In the genomic region with DNA sequence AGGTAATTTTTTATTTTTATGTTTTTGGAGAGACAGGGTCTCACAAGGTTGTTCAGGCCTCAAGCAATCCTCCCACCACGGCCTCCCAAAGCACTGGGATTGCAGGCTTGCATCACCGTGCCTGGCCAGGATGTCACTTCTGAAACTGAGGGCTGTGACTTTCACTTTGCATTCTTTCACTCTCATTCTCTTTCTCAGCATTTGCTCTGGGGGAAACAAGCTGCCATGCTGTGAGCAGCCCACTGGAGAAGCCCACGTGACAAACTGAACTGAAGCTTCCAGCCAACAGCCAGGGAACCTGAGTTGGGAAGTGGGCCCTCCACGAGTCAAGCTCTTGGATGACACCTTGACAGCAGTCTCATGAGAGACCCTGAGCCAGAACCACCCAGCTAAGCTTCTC, we compare ENCODE assay signal across 11 cellular contexts.
"Had no signal": no experiment of that assay in that cellular context is flagged by ENCODE, and none has a peak within 500 bp of the region (broad histone marks: within the 10 kb centered on the region; RNA-seq: fewer than 3 reads in every experiment).

No MANE protein-coding gene starts in this region.

- ATAC-seq: gastrocnemius medialis, heart right ventricle, left cardiac atrium, pancreas had no signal

- H3K27ac Mint-ChIP-seq: activated T-cell treated with anti-CD3 and anti-CD28 coated beads, Interleukin-2, amount 50 U/mL, for 24 hours had no signal

- H3K9me3 Mint-ChIP-seq: activated T-cell treated with anti-CD3 and anti-CD28 coated beads, Interleukin-2, amount 50 U/mL, for 24 hours; neural crest cell had no signal

- H3K4me3 Mint-ChIP-seq: activated T-cell treated with anti-CD3 and anti-CD28 coated beads, Interleukin-2, amount 50 U/mL, for 24 hours; neural crest cell had no signal

- FAIRE-seq: pancreas had no signal

- DNase-seq: activated CD4-positive, alpha-beta T cell treated with anti-CD3 and anti-CD28 coated beads for 4 hours; activated T-cell treated with anti-CD3 and anti-CD28 coated beads, Interleukin-2, amount 50 U/mL, for 24 hours; cerebellar nuclear complex; dermis blood vessel endothelial cell; gastrocnemius medialis; heart right ventricle; left cardiac atrium; pancreas; sigmoid colon; spleen had no signal
